ENCODE assay signal across 20 cellular contexts in the genomic region with DNA sequence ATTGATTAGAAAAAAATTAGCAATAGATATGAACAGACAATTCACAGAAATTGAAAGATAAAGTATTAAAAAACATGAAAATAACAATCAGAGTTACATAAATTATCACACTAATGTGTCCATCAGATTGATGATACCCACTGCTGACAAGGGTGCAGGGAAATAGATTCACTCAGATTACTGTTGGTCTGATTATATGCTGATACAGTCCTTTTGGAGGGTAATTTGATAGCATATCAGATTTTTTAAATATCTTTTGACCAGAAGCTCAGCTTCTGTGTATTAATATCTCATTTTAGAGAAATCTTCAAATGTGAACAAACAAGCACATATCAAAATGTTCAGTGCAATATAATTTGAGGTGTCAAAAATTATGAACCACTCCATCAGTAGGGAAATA.
A peak's percentile ranks its signal among the peaks of the same experiment; 100 is the strongest.
DNase-seq lines count a peak whose midpoint lies in the region; ATAC-seq, FAIRE-seq and TF ChIP-seq lines count a peak whose summit lies in the region.
"Had no signal": no experiment of that assay in that cellular context is flagged by ENCODE, and none has a peak within 500 bp of the region (broad histone marks: within the 10 kb centered on the region; RNA-seq: fewer than 3 reads in every experiment).

No MANE protein-coding gene starts in this region.

- H3K23ac ChIP-seq in IMR-90 (ENCODE audit: low read depth, low read length): no peak overlapping the region

- POLR2A ChIA-PET in A549 (lab: Yijun Ruan, JAX): interaction anchor here (0.6 kb wide), 1 partner anchor 466 kb away, joined by 4 read pairs; the partner anchor contains the start of genes MBD5 and ORC4
- POLR2A ChIA-PET in IMR-90 (lab: Charles Lee; ENCODE audit: unreplicated experiment): no interaction called here
- POLR2A ChIA-PET in K562 (lab: Yijun Ruan, JAX): no interaction called here

- intact Hi-C loops in IMR-90 (cut with micrococcal nuclease) (no loop called here), K562 (cut with micrococcal nuclease) (no loop called here)

- ATAC-seq in A549: no peak
- ATAC-seq in IMR-90 (ENCODE audit: low read depth): no peak
- no peak for ATAC-seq in K562
- ATAC-seq in HG03135 (IDR thresholded peaks at IDR 0.05; ENCODE audit: unreplicated experiment): no peak
- no peak for ATAC-seq in GM18519 (IDR thresholded peaks at IDR 0.05; ENCODE audit: low FRiP score, unreplicated experiment)
- ATAC-seq: CD8-positive, alpha-beta T cell had no signal

- no peaks in the 10 kb centered on the region for H3K79me2 ChIP-seq in K562 (ENCODE audit: control insufficient read depth, insufficient read depth, low read length)

- H3K27me3 ChIP-seq in IMR-90 (ENCODE audit: control insufficient read depth, insufficient read depth, low read length) (no peaks in the 10 kb centered on the region), K562 (ENCODE audit: control insufficient read depth in 2 of 2, insufficient read depth in 2 of 2, low read length in 2 of 2) (peaks cover 0 to 9% of the 10 kb centered on the region in 2 experiments; a peak in 1 of 5 replicates)
- H3K27me3 ChIP-seq: BLaER1 treated with 17β-estradiol and CSF1 and Interleukin-3, amounts not matched to agents 10 nM and 100 nM had no signal

- TF ChIP-seq RAD21 in A549 (conservative IDR thresholded peaks at IDR 0.05 in 1 of 2, IDR thresholded peaks at IDR 0.05 in 1 of 2) (no peak), IMR-90 (IDR thresholded peaks at IDR 0.05; ENCODE audit: low read length) (no peak), K562 (CRISPR knock-in tag; conservative IDR thresholded peaks at IDR 0.05 in 1 of 2, IDR thresholded peaks at IDR 0.05 in 1 of 2) (no peak)

- H2BK120ac ChIP-seq in IMR-90 (ENCODE audit: low read depth, low read length): no peak overlapping the region

- H3K36me3 ChIP-seq in IMR-90 (ENCODE audit: control insufficient read depth, insufficient read depth, low read length) (peaks cover 7% of the 10 kb centered on the region), K562 (ENCODE audit: control insufficient read depth, insufficient read depth, low read length) (no peaks in the 10 kb centered on the region)

- TF ChIP-seq EP300 in A549 (IDR thresholded peaks at IDR 0.05): no peak
- TF ChIP-seq EP300 in K562 (IDR thresholded peaks at IDR 0.05; ENCODE audit: low read length): no peak

- H3K27ac ChIP-seq in A549 (no peak overlapping the region), IMR-90 (ENCODE audit: insufficient read depth, low read length) (no peak overlapping the region), K562 (ENCODE audit: extremely low read depth, low read depth, low read length) (no peak overlapping the region)
- H3K27ac ChIP-seq: BLaER1 treated with 17β-estradiol and CSF1 and Interleukin-3, amounts not matched to agents 10 nM and 100 nM; C4-2B had no signal

- CTCF ChIA-PET in A549 (lab: Yijun Ruan, JAX) (interaction anchor here (2.0 kb wide), 1 partner anchor 22 kb away, joined by 4 read pairs; no protein-coding TSS in a partner anchor), IMR-90 (lab: Yijun Ruan, JAX) (no interaction called here), K562 (lab: Yijun Ruan, JAX; ENCODE audit: low intra/inter-chr PET ratio) (no interaction called here)

- no peaks in the 10 kb centered on the region for H3K9me3 ChIP-seq in A549
- no peaks in the 10 kb centered on the region for H3K9me3 ChIP-seq in IMR-90 (ENCODE audit: control insufficient read depth, insufficient read depth, low read length)
- H3K9me3 ChIP-seq in K562 (replicated peaks; ENCODE audit: control insufficient read depth, insufficient read depth, low read depth, low read length): no peaks in the 10 kb centered on the region
- H3K9me3 ChIP-seq: BLaER1 treated with 17β-estradiol and CSF1 and Interleukin-3, amounts not matched to agents 10 nM and 100 nM; Caco-2 had no signal

- DNase-seq in A549 (ENCODE audit: low read depth in 1 of 2, low spot score in 1 of 2) (no peak), IMR-90 (no peak), K562 (ENCODE audit: extremely low read depth in 1 of 4, low spot score in 3 of 4) (no peak), iPS-NIHi11 (ENCODE audit: low spot score) (no peak)
- DNase-seq: 8988T; AML-193; Caco-2; Calu3; CD4-positive, alpha-beta T cell; CD8-positive, alpha-beta T cell; DMS79 treated with DMSO at 0.1 percent for 48 hours; GF-D8 had no signal

- H2AK5ac ChIP-seq in IMR-90 (ENCODE audit: low read depth, low read length): no peak overlapping the region

- H3K4me1 ChIP-seq in A549 (no peaks in the 10 kb centered on the region), IMR-90 (ENCODE audit: control insufficient read depth, insufficient read depth, low read length) (no peaks in the 10 kb centered on the region), K562 (replicated peaks in 1 of 2; ENCODE audit: control insufficient read depth in 2 of 2, insufficient read depth in 2 of 2, low read length in 2 of 2) (no peaks in the 10 kb centered on the region)
- H3K4me1 ChIP-seq: Caco-2 had no signal

- H3K9ac ChIP-seq in IMR-90 (ENCODE audit: low read depth, low read length) (no peak overlapping the region), K562 (ENCODE audit: insufficient read depth in 1 of 2, low read depth in 2 of 2, low read length in 2 of 2) (no peak overlapping the region)
- H3K9ac ChIP-seq: BLaER1 treated with 17β-estradiol and CSF1 and Interleukin-3, amounts not matched to agents 10 nM and 100 nM had no signal

- no peaks in the 10 kb centered on the region; the same call in 1 of the 2 replicates for H3K9me1 ChIP-seq in IMR-90 (ENCODE audit: insufficient read depth, low read length)
- no peaks in the 10 kb centered on the region for H3K9me1 ChIP-seq in K562 (ENCODE audit: control insufficient read depth, insufficient read depth, low read length)

- no peak overlapping the region for H3K18ac ChIP-seq in IMR-90 (ENCODE audit: low read depth, low read length)

- no peak overlapping the region for H3K4ac ChIP-seq in IMR-90 (ENCODE audit: low read depth, low read length)

- TF ChIP-seq POLR2A in A549 (IDR thresholded peaks at IDR 0.05; ENCODE audit: low read length): no peak
- no peak for TF ChIP-seq POLR2A in IMR-90 (IDR thresholded peaks at IDR 0.05; ENCODE audit: low read depth, low read length)
- TF ChIP-seq POLR2A in K562 (conservative IDR thresholded peaks at IDR 0.05): no peak

- H4K20me1 ChIP-seq in IMR-90 (ENCODE audit: insufficient read depth, low read length) (no peaks in the 10 kb centered on the region), K562 (replicated peaks; ENCODE audit: control insufficient read depth, insufficient read depth, low read length) (no peaks in the 10 kb centered on the region)
- H4K20me1 ChIP-seq: BLaER1 treated with 17β-estradiol and CSF1 and Interleukin-3, amounts not matched to agents 10 nM and 100 nM had no signal

- no peak overlapping the region for H3K56ac ChIP-seq in IMR-90 (ENCODE audit: extremely low read depth, insufficient read depth, low read length)

- TF ChIP-seq CTCF in A549 (IDR thresholded peaks at IDR 0.05) (no peak), IMR-90 (conservative IDR thresholded peaks at IDR 0.05; ENCODE audit: low read depth, low read length) (no peak), K562 (IDR thresholded peaks at IDR 0.05 in 2 of 3, conservative IDR thresholded peaks at IDR 0.05 in 1 of 3; ENCODE audit: insufficient read depth in 2 of 3, low read depth in 1 of 3, low read length in 3 of 3) (no peak)

- H2BK15ac ChIP-seq in IMR-90 (ENCODE audit: low read depth, low read length): no peak overlapping the region

- BruUV-seq in IMR-90 (replicated peaks; lab: Mats Ljungman, UMichigan) (no TSS peak), K562 (replicated peaks; lab: Mats Ljungman, UMichigan) (no TSS peak)

- H4K5ac ChIP-seq in IMR-90 (ENCODE audit: low read depth, low read length): no peak overlapping the region

- no peak overlapping the region for H2AK9ac ChIP-seq in IMR-90 (replicated peaks; ENCODE audit: low read depth, low read length, poor library complexity)

- H3K14ac ChIP-seq in IMR-90 (replicated peaks; ENCODE audit: low read depth, low read length): no peak overlapping the region

- H2BK5ac ChIP-seq in IMR-90 (ENCODE audit: low read depth, low read length, poor library complexity, severe bottlenecking): no peak overlapping the region

- no peak overlapping the region for H2AFZ ChIP-seq in IMR-90 (replicated peaks; ENCODE audit: low read length, poor library complexity)
- H2AFZ ChIP-seq in K562 (ENCODE audit: low read depth, low read length): no peak overlapping the region

- FAIRE-seq in A549 (lab: Jason Lieb, UNC) (no peak), K562 (lab: Jason Lieb, UNC) (no peak)
- FAIRE-seq: A204.1, D721Med, G401.6, GM12891 had no signal

- H3K79me1 ChIP-seq in IMR-90 (ENCODE audit: low read depth in 1 of 2, low read length in 2 of 2): no peaks in the 10 kb centered on the region

- no peak overlapping the region for H3K4me3 ChIP-seq in A549
- no peak overlapping the region for H3K4me3 ChIP-seq in IMR-90 (ENCODE audit: insufficient read depth, low read depth, low read length)
- H3K4me3 ChIP-seq in K562: no peak overlapping the region
- H3K4me3 ChIP-seq: BLaER1 treated with 17β-estradiol and CSF1 and Interleukin-3, amounts not matched to agents 10 nM and 100 nM had no signal

- H4K91ac ChIP-seq in IMR-90 (ENCODE audit: insufficient read depth, low read depth, low read length): no peak overlapping the region

- H3K4me2 ChIP-seq in A549: no peak overlapping the region
- no peak overlapping the region for H3K4me2 ChIP-seq in IMR-90 (ENCODE audit: low read depth, low read length)
- no peak overlapping the region for H3K4me2 ChIP-seq in K562 (ENCODE audit: insufficient read depth, low read length)
- H3K4me2 ChIP-seq: BLaER1 treated with 17β-estradiol and CSF1 and Interleukin-3, amounts not matched to agents 10 nM and 100 nM had no signal

- in situ Hi-C loops in IMR-90 (cut with MboI; ENCODE audit: low sequenced_read_pairs) (no loop called here), K562 (cut with MboI) (no loop called here)

- H4K8ac ChIP-seq in IMR-90 (ENCODE audit: low read depth in 2 of 2, low read length in 2 of 2): no peak overlapping the region

- dilution Hi-C loops in IMR-90 (cut with HindIII; ENCODE audit: low sequenced_read_pairs, unreplicated experiment): no loop called here

- no peak overlapping the region for H2BK20ac ChIP-seq in IMR-90 (ENCODE audit: low read depth, low read length)

TF ChIP-seq in A549, 52 proteins besides CTCF, POLR2A, EP300 and RAD21:
- no peak for TF ChIP-seq NFE2L2 (conservative IDR thresholded peaks at IDR 0.05; ENCODE audit: low read length)
- no peak for TF ChIP-seq JUN (IDR thresholded peaks at IDR 0.05)
- TF ChIP-seq MAFK (IDR thresholded peaks at IDR 0.05; ENCODE audit: partially characterized antibody): peak; percentile 62

TF ChIP-seq in IMR-90, 13 proteins besides CTCF, POLR2A, EP300 and RAD21 (continues in another document):
- peak; percentile 56 for TF ChIP-seq MAFK (IDR thresholded peaks at IDR 0.05; ENCODE audit: low read depth, low read length)

TF ChIP-seq in K562, 482 proteins besides CTCF, POLR2A, EP300 and RAD21 (continues in another document):
- TF ChIP-seq ZNF316 (IDR thresholded peaks at IDR 0.05): peak; percentile 7; the same call in 1 of the 2 replicates

Comparison
In these comparisons a context has a peak if more than half of its experiments do, and no peak if none do; other contexts are left out.
1. Of the 35 proteins assayed by ChIP-seq in both K562 and A549: peak only in K562: none; only in A549: MAFK; in both: none; in neither: 34.